Comparison of ENCODE assay signal across 1 cellular context in the genomic region with DNA sequence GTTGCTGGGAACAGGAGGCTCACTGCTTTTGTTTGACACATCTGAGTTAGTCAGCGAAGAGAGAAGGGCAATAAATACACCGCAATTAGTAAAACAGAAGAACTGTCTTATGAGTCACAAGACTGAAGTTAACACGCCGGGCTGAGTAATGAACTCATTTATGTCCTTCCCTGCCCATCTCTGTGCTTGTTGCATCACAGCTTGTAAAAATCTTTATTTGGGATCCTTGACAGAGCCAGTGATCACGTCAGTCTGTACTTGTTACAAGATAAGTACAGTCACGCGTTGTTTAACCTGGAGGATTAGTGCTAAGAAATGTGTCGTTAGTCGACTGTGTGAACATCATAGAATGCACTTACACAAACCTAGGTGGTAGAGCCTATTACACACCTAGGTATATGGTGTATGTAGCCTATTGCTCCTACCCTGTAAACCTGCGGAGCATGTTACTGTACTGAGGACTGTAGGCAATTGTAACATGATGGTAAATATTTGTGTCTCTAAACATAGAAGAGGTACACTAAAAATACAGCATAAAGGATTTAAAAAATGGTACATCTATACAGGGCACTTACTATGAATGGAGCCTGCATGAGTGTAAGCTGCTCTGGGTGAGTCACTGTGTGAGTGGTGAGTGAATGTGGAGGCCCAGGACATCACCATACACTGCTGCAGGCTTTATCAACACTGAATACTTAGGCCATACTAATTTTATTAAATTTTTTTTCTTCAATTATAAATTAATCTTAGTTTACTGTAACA.
A peak's percentile ranks its signal among the peaks of the same experiment; 100 is the strongest.
TF ChIP-seq lines count a peak whose summit lies in the region.

No MANE protein-coding gene starts in this region.

TF ChIP-seq in HEK293, 187 proteins besides CTCF, POLR2A, EP300 and RAD21 (continued from another document and continues in another):
- TF ChIP-seq, protein P1, sequence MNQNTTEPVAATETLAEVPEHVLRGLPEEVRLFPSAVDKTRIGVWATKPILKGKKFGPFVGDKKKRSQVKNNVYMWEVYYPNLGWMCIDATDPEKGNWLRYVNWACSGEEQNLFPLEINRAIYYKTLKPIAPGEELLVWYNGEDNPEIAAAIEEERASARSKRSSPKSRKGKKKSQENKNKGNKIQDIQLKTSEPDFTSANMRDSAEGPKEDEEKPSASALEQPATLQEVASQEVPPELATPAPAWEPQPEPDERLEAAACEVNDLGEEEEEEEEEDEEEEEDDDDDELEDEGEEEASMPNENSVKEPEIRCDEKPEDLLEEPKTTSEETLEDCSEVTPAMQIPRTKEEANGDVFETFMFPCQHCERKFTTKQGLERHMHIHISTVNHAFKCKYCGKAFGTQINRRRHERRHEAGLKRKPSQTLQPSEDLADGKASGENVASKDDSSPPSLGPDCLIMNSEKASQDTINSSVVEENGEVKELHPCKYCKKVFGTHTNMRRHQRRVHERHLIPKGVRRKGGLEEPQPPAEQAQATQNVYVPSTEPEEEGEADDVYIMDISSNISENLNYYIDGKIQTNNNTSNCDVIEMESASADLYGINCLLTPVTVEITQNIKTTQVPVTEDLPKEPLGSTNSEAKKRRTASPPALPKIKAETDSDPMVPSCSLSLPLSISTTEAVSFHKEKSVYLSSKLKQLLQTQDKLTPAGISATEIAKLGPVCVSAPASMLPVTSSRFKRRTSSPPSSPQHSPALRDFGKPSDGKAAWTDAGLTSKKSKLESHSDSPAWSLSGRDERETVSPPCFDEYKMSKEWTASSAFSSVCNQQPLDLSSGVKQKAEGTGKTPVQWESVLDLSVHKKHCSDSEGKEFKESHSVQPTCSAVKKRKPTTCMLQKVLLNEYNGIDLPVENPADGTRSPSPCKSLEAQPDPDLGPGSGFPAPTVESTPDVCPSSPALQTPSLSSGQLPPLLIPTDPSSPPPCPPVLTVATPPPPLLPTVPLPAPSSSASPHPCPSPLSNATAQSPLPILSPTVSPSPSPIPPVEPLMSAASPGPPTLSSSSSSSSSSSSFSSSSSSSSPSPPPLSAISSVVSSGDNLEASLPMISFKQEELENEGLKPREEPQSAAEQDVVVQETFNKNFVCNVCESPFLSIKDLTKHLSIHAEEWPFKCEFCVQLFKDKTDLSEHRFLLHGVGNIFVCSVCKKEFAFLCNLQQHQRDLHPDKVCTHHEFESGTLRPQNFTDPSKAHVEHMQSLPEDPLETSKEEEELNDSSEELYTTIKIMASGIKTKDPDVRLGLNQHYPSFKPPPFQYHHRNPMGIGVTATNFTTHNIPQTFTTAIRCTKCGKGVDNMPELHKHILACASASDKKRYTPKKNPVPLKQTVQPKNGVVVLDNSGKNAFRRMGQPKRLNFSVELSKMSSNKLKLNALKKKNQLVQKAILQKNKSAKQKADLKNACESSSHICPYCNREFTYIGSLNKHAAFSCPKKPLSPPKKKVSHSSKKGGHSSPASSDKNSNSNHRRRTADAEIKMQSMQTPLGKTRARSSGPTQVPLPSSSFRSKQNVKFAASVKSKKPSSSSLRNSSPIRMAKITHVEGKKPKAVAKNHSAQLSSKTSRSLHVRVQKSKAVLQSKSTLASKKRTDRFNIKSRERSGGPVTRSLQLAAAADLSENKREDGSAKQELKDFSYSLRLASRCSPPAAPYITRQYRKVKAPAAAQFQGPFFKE (tag by site-specific recombination; IDR thresholded peaks at IDR 0.05; ENCODE audit: borderline replicate concordance) = no peak
- peak; percentile 17 for TF ChIP-seq SETDB1 (IDR thresholded peaks at IDR 0.05; ENCODE audit: insufficient read length, low read length)
- TF ChIP-seq ZNF311 (tag by site-specific recombination; IDR thresholded peaks at IDR 0.05; ENCODE audit: borderline replicate concordance) = no peak
- TF ChIP-seq ZNF138 (tag by site-specific recombination; IDR thresholded peaks at IDR 0.05; ENCODE audit: borderline replicate concordance) = no peak
- no peak for TF ChIP-seq ZNF157 (tag by site-specific recombination; IDR thresholded peaks at IDR 0.05)
- TF ChIP-seq, protein P2, sequence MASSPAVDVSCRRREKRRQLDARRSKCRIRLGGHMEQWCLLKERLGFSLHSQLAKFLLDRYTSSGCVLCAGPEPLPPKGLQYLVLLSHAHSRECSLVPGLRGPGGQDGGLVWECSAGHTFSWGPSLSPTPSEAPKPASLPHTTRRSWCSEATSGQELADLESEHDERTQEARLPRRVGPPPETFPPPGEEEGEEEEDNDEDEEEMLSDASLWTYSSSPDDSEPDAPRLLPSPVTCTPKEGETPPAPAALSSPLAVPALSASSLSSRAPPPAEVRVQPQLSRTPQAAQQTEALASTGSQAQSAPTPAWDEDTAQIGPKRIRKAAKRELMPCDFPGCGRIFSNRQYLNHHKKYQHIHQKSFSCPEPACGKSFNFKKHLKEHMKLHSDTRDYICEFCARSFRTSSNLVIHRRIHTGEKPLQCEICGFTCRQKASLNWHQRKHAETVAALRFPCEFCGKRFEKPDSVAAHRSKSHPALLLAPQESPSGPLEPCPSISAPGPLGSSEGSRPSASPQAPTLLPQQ (tag by site-specific recombination; IDR thresholded peaks at IDR 0.05) = peak; percentile 90
- TF ChIP-seq, protein P3, sequence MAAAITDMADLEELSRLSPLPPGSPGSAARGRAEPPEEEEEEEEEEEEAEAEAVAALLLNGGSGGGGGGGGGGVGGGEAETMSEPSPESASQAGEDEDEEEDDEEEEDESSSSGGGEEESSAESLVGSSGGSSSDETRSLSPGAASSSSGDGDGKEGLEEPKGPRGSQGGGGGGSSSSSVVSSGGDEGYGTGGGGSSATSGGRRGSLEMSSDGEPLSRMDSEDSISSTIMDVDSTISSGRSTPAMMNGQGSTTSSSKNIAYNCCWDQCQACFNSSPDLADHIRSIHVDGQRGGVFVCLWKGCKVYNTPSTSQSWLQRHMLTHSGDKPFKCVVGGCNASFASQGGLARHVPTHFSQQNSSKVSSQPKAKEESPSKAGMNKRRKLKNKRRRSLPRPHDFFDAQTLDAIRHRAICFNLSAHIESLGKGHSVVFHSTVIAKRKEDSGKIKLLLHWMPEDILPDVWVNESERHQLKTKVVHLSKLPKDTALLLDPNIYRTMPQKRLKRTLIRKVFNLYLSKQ (tag by site-specific recombination; IDR thresholded peaks at IDR 0.05; ENCODE audit: borderline replicate concordance) = no peak
- no peak for TF ChIP-seq PRDM1 (tag by site-specific recombination; IDR thresholded peaks at IDR 0.05)
- TF ChIP-seq, protein P4, sequence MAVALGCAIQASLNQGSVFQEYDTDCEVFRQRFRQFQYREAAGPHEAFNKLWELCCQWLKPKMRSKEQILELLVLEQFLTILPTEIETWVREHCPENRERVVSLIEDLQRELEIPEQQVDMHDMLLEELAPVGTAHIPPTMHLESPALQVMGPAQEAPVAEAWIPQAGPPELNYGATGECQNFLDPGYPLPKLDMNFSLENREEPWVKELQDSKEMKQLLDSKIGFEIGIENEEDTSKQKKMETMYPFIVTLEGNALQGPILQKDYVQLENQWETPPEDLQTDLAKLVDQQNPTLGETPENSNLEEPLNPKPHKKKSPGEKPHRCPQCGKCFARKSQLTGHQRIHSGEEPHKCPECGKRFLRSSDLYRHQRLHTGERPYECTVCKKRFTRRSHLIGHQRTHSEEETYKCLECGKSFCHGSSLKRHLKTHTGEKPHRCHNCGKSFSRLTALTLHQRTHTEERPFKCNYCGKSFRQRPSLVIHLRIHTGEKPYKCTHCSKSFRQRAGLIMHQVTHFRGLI (tag by site-specific recombination; IDR thresholded peaks at IDR 0.05) = peak; percentile 38; the same call in 1 of the 2 replicates
- TF ChIP-seq ZNF24 (tag by site-specific recombination; IDR thresholded peaks at IDR 0.05) = peak; percentile 98
- no peak for TF ChIP-seq ZNF292 (tag by site-specific recombination; IDR thresholded peaks at IDR 0.05; ENCODE audit: borderline replicate concordance, low read depth)
- peak; percentile 99 for TF ChIP-seq ZNF366 (tag by site-specific recombination; conservative IDR thresholded peaks at IDR 0.05)
- no peak for TF ChIP-seq GLI4 (tag by site-specific recombination; IDR thresholded peaks at IDR 0.05)
- TF ChIP-seq ZBTB21 (tag by site-specific recombination; IDR thresholded peaks at IDR 0.05) = peak; percentile 97
- TF ChIP-seq, protein P5, sequence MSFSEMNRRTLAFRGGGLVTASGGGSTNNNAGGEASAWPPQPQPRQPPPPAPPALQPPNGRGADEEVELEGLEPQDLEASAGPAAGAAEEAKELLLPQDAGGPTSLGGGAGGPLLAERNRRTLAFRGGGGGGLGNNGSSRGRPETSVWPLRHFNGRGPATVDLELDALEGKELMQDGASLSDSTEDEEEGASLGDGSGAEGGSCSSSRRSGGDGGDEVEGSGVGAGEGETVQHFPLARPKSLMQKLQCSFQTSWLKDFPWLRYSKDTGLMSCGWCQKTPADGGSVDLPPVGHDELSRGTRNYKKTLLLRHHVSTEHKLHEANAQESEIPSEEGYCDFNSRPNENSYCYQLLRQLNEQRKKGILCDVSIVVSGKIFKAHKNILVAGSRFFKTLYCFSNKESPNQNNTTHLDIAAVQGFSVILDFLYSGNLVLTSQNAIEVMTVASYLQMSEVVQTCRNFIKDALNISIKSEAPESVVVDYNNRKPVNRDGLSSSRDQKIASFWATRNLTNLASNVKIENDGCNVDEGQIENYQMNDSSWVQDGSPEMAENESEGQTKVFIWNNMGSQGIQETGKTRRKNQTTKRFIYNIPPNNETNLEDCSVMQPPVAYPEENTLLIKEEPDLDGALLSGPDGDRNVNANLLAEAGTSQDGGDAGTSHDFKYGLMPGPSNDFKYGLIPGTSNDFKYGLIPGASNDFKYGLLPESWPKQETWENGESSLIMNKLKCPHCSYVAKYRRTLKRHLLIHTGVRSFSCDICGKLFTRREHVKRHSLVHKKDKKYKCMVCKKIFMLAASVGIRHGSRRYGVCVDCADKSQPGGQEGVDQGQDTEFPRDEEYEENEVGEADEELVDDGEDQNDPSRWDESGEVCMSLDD (tag by site-specific recombination; IDR thresholded peaks at IDR 0.05) = 0 out of 2 replicates have a peak, but pooled peaks have one; percentile 31
- peak; percentile 99 for TF ChIP-seq ZSCAN23 (tag by site-specific recombination; IDR thresholded peaks at IDR 0.05)
- TF ChIP-seq KLF1 (tag by site-specific recombination; IDR thresholded peaks at IDR 0.05) = peak; percentile 59
- no peak for TF ChIP-seq ZNF529 (tag by site-specific recombination; IDR thresholded peaks at IDR 0.05; ENCODE audit: insufficient replicate concordance)
- TF ChIP-seq, protein P6, sequence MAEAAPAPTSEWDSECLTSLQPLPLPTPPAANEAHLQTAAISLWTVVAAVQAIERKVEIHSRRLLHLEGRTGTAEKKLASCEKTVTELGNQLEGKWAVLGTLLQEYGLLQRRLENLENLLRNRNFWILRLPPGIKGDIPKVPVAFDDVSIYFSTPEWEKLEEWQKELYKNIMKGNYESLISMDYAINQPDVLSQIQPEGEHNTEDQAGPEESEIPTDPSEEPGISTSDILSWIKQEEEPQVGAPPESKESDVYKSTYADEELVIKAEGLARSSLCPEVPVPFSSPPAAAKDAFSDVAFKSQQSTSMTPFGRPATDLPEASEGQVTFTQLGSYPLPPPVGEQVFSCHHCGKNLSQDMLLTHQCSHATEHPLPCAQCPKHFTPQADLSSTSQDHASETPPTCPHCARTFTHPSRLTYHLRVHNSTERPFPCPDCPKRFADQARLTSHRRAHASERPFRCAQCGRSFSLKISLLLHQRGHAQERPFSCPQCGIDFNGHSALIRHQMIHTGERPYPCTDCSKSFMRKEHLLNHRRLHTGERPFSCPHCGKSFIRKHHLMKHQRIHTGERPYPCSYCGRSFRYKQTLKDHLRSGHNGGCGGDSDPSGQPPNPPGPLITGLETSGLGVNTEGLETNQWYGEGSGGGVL (tag by site-specific recombination; IDR thresholded peaks at IDR 0.05) = peak; percentile 60
- no peak for TF ChIP-seq REPIN1 (tag by site-specific recombination; IDR thresholded peaks at IDR 0.05; ENCODE audit: low read depth)
- no peak for TF ChIP-seq ZNF596 (tag by site-specific recombination; IDR thresholded peaks at IDR 0.05)
- TF ChIP-seq, protein P7, sequence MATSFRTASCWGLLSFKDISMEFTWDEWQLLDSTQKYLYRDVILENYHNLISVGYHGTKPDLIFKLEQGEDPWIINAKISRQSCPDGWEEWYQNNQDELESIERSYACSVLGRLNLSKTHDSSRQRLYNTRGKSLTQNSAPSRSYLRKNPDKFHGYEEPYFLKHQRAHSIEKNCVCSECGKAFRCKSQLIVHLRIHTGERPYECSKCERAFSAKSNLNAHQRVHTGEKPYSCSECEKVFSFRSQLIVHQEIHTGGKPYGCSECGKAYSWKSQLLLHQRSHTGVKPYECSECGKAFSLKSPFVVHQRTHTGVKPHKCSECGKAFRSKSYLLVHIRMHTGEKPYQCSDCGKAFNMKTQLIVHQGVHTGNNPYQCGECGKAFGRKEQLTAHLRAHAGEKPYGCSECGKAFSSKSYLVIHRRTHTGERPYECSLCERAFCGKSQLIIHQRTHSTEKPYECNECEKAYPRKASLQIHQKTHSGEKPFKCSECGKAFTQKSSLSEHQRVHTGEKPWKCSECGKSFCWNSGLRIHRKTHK (tag by site-specific recombination; IDR thresholded peaks at IDR 0.05) = no peak
- peak; percentile 58 for TF ChIP-seq GLIS1 (tag by site-specific recombination; IDR thresholded peaks at IDR 0.05)
- no peak; the same call in 1 of the 2 replicates for TF ChIP-seq ZNF654 (tag by site-specific recombination; IDR thresholded peaks at IDR 0.05; ENCODE audit: low read depth)
- no peak for TF ChIP-seq ZNF510 (tag by site-specific recombination; IDR thresholded peaks at IDR 0.05; ENCODE audit: insufficient replicate concordance)
- TF ChIP-seq, protein P8, sequence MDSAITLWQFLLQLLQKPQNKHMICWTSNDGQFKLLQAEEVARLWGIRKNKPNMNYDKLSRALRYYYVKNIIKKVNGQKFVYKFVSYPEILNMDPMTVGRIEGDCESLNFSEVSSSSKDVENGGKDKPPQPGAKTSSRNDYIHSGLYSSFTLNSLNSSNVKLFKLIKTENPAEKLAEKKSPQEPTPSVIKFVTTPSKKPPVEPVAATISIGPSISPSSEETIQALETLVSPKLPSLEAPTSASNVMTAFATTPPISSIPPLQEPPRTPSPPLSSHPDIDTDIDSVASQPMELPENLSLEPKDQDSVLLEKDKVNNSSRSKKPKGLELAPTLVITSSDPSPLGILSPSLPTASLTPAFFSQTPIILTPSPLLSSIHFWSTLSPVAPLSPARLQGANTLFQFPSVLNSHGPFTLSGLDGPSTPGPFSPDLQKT (IDR thresholded peaks at IDR 0.05; ENCODE audit: borderline replicate concordance, low read depth, low read length) = no peak
- TF ChIP-seq ZNF658 (tag by site-specific recombination; IDR thresholded peaks at IDR 0.05) = no peak
- TF ChIP-seq KLF9 (tag by site-specific recombination; IDR thresholded peaks at IDR 0.05; ENCODE audit: low read depth) = 0 out of 2 replicates have a peak, but pooled peaks have one; percentile 42
- TF ChIP-seq, protein P9, sequence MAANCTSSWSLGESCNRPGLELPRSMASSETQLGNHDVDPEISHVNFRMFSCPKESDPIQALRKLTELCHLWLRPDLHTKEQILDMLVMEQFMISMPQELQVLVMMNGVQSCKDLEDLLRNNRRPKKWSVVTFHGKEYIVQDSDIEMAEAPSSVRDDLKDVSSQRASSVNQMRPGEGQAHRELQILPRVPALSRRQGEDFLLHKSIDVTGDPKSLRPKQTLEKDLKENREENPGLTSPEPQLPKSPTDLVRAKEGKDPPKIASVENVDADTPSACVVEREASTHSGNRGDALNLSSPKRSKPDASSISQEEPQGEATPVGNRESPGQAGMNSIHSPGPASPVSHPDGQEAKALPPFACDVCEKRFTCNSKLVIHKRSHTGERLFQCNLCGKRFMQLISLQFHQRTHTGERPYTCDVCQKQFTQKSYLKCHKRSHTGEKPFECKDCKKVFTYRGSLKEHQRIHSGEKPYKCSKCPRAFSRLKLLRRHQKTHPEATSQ (tag by site-specific recombination; IDR thresholded peaks at IDR 0.05) = 0 out of 2 replicates have a peak, but pooled peaks have one; percentile 75
